9 cellular contexts compared by ENCODE assay signal in the genomic region with DNA sequence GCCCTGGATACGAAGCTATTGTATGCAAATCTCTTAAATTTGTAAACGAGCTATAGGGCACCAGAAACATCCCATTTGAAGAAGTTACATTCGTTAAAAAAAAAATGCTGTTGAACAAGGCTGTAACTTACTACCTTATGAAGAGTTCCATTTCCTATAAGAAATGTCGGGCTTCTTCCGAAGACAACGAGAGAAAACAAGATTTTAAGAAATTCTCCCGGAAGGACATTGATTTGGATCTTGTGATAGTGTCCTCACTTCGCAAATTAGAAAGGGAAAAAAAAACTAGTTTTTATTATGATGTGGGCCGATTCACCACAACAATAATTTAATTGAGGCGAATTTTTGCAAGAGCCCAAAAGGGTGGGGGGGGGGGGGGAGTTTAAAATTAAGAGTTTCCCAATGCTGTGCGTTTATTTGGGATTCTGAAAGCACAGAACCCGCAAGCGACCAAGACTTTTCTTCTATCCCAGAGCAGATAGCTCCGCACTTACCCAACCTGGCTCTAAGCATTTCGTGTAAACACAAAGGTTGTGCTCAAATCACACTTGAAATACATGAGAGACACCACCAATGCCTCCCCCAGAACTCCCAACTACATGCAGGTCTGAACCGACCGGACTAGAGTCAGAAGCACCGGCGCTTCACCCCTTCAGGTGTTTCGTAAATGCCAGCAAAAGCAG. TPM values are rescaled to one million over a fixed set of nuclear protein-coding genes. Genes with fewer than 3 reads are reported as not detected.
DNase-seq lines count a peak whose midpoint lies in the region; ATAC-seq and TF ChIP-seq lines count a peak whose summit lies in the region.
"Had no signal": no experiment of that assay in that cellular context is flagged by ENCODE, and none has a peak within 500 bp of the region (broad histone marks: within the 10 kb centered on the region; RNA-seq: fewer than 3 reads in every experiment).

No MANE protein-coding gene starts in this region.

- H3K36me3 ChIP-seq in GM23248 (ENCODE audit: low read depth) (peaks cover 4% of the 10 kb centered on the region), psoas muscle (ENCODE audit: insufficient read depth in 1 of 2, low read depth in 1 of 2) (no peaks in the 10 kb centered on the region), HAP-1 (replicated peaks) (no peaks in the 10 kb centered on the region)
- H3K36me3 ChIP-seq: spleen had no signal

- no peaks in the 10 kb centered on the region for H4K20me1 ChIP-seq in GM23248 (ENCODE audit: insufficient read depth)

- POLR2A ChIA-PET in RWPE1 (lab: Yijun Ruan, JAX; ENCODE audit: low non-redundant PET): interaction anchor here (0.6 kb wide), 1 partner anchor 106 kb away, joined by 6 read pairs; no protein-coding TSS in a partner anchor

- no peaks in the 10 kb centered on the region for H3K9me2 ChIP-seq in GM23248 (ENCODE audit: insufficient read depth)

- peaks cover 29% of the 10 kb centered on the region for H3K79me2 ChIP-seq in GM23248 (ENCODE audit: insufficient read depth)

- 76 to 77% methylated on average over 19 to 20 of the region's 20 CpGs for WGBS in GM23248 (ENCODE audit: low coverage in 1 of 2, low lambda C conversion rate in 2 of 2, missing lambda C conversion rate in 2 of 2), 2 experiments
- 58 to 66% (median 65%) methylated on average over 20 of the region's 20 CpGs for WGBS in psoas muscle, 3 donors

- H3K9me3 ChIP-seq in GM23248 (ENCODE audit: low read depth) (no peaks in the 10 kb centered on the region), psoas muscle (no peaks in the 10 kb centered on the region), HAP-1 (no peaks in the 10 kb centered on the region)

- no peak for TF ChIP-seq CTCF in RWPE1 (conservative IDR thresholded peaks at IDR 0.05; ENCODE audit: low read depth)
- TF ChIP-seq CTCF in foreskin keratinocyte (conservative IDR thresholded peaks at IDR 0.05): no peak
- TF ChIP-seq CTCF in psoas muscle (IDR thresholded peaks at IDR 0.05): no peak

- peak overlapping the region; percentile 61; the same call in 1 of the 2 replicates for H3K9ac ChIP-seq in GM23248

- no peak for DNase-seq in GM23248
- no peak for DNase-seq in RWPE1 (ENCODE audit: low spot score)
- no peak for DNase-seq in foreskin keratinocyte
- DNase-seq in psoas muscle: no peak
- DNase-seq in LoVo (ENCODE audit: low spot score): no peak
- DNase-seq in T-helper 9 cell: no peak
- DNase-seq in HAP-1 (ENCODE audit: low spot score in 2 of 2): no peak
- DNase-seq: spleen had no signal

- in situ Hi-C loops in GM23248 (cut with MboI): loop anchor here (10.0 to 25.0 kb wide), 3 partner anchors 655 to 1357 kb away; no protein-coding TSS in a partner anchor
- in situ Hi-C loops in HAP-1 (cut with MboI; ENCODE audit: low sequenced_read_pairs): no loop called here

- intact Hi-C loops in psoas muscle (cut with DNase I): loop anchor here (5.0 to 10.0 kb wide), 3 partner anchors 152 to 645 kb away; no protein-coding TSS in a partner anchor

- H3K27me3 ChIP-seq in GM23248 (replicated peaks; ENCODE audit: insufficient read depth): no peaks in the 10 kb centered on the region
- peaks cover 16% of the 10 kb centered on the region for H3K27me3 ChIP-seq in foreskin keratinocyte
- peaks cover 0 to 26% (median 12%) of the 10 kb centered on the region in 3 donors for H3K27me3 ChIP-seq in psoas muscle (ENCODE audit: insufficient read depth in 3 of 3, low read length in 2 of 3)
- H3K27me3 ChIP-seq in HAP-1 (ENCODE audit: low read depth): no peaks in the 10 kb centered on the region

- H3F3A ChIP-seq in GM23248 (ENCODE audit: insufficient read depth): peaks cover 7% of the 10 kb centered on the region

- H3K4me1 ChIP-seq in GM23248 (ENCODE audit: insufficient read depth) (peaks cover 6% of the 10 kb centered on the region), foreskin keratinocyte (peaks cover 6% of the 10 kb centered on the region), psoas muscle (peaks cover 5% of the 10 kb centered on the region), HAP-1 (no peaks in the 10 kb centered on the region)

- H3K4me3 ChIP-seq in GM23248 (peak overlapping the region; percentile 94), psoas muscle (peak overlapping the region; percentile 81), HAP-1 (no peak overlapping the region)

- CTCF ChIA-PET in RWPE1 (lab: Yijun Ruan, JAX): interaction anchor here (0.7 to 1.4 kb wide), 4 partner anchors 161 to 1352 kb away, joined by 3 to 4 read pairs (median 4); no protein-coding TSS in a partner anchor

- no peak overlapping the region; the same call in 1 of the 2 replicates for H3K27ac ChIP-seq in GM23248
- peak overlapping the region; percentile 89 for H3K27ac ChIP-seq in RWPE1
- peak overlapping the region; percentile 78 for H3K27ac ChIP-seq in foreskin keratinocyte
- H3K27ac ChIP-seq in psoas muscle: peak overlapping the region; percentile 88
- H3K27ac ChIP-seq: spleen had no signal

- H3K4me2 ChIP-seq in GM23248 (ENCODE audit: unreplicated experiment): peak overlapping the region; percentile 79

- ATAC-seq in foreskin keratinocyte (no peak), psoas muscle (no peak), GM21390 (IDR thresholded peaks at IDR 0.05; ENCODE audit: unreplicated experiment) (no peak)

- H2AFZ ChIP-seq in GM23248: peak overlapping the region; percentile 87

RNA-seq across cellular contexts. Expression of a gene that starts 1.4 kb away (rescaled TPM):
- 13.8 and 16.6 TPM in 2 replicates for total RNA-seq in GM23248 (2014; rRNA removed; shearing (Covaris generic))
- 18.5 and 20.8 TPM in 2 replicates for polyA plus RNA-seq in GM23248 (2016; fragmentation: Nextera tagmentation; extraction: Ambion mirVana)
- 50.5 and 66.3 TPM in 2 replicates for total RNA-seq in foreskin keratinocyte
- 24.9 and 29.1 TPM in 2 replicates for polyA plus RNA-seq in foreskin keratinocyte
- 1 to 10 TPM; 1.6 to 2.7 (median 2.1) TPM for total RNA-seq in psoas muscle
- 1 to 10 TPM in 1 of 3 donors, under 1 TPM in 2; 0.58 to 1.4 (median 0.83) TPM for polyA plus RNA-seq in psoas muscle
